Comparison of ENCODE assay signal across 25 cellular contexts in the genomic region with DNA sequence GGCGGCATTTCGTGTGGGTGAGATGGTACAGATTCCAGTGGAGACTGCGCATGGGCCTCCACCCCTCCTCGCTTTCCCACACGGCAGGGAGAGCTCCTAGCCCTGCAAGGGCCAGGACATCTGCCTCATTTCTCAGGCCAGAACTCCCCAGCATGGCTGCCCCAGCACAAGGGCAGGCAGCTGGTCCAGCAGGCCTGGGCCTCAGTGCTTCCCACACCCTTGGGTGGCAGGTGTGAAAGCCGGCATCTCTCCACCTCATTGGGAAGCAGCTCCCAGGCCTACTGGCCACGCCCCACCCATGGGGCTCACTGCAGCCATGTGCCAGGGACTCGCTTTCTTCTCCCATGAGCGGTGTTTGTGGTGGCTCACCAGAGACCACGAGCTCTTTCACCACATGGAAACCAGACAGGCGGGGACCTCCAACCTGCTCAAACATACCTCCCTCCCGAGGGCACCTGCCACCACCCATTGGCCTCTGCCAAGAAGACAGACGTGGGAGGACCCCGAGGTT.
"Had no signal": no experiment of that assay in that cellular context is flagged by ENCODE, and none has a peak within 500 bp of the region (broad histone marks: within the 10 kb centered on the region; RNA-seq: fewer than 3 reads in every experiment).

No MANE protein-coding gene starts in this region.

- ATAC-seq: activated T-helper 17 cell treated with anti-CD3 and anti-CD28 coated beads, Interleukin-2, amount 50 U/mL, for 72 hours; Panc1 had no signal

- H3K27me3 ChIP-seq: MG63, SJCRH30 had no signal

- FAIRE-seq: astrocyte had no signal

- H3K9ac ChIP-seq: SK-N-SH had no signal

- H3K9me3 ChIP-seq: MG63, SJCRH30, SK-N-SH had no signal

- H3K4me2 ChIP-seq: SK-N-SH had no signal

- H3K27ac ChIP-seq: SJCRH30, VCaP had no signal

- H3K4me3 ChIP-seq: MG63, SJCRH30 had no signal

- H3K36me3 ChIP-seq: MG63, SJCRH30 had no signal

- DNase-seq: activated CD4-positive, alpha-beta memory T cell treated with anti-CD3 and anti-CD28 coated beads for 36 hours; activated CD4-positive, alpha-beta T cell treated with anti-CD3 and anti-CD28 coated beads, Interleukin-2, amount 10 ng/mL, durations not matched to agents 7 days and 5 days; activated CD4-positive, CD25-positive, alpha-beta regulatory T cell; activated CD8-positive, alpha-beta memory T cell treated with anti-CD3 and anti-CD28 coated beads for 24 hours; activated gamma-delta T cell; activated naive CD4-positive, alpha-beta T cell treated with anti-CD3 and anti-CD28 coated beads for 36 hours; activated T-cell treated with anti-CD3 and anti-CD28 coated beads, Interleukin-2, amount 50 U/mL, for 48 hours; amygdala; MG63; NCI-H1048; NCI-H146; NCI-H187 treated with DMSO at 0.1 percent for 48 hours; NCI-H2081 treated with DMSO at 0.1 percent for 48 hours; NCI-H226; NCI-H82; OCI-M1; Right ventricle myocardium superior; RPMI8226; SJCRH30; SK-N-SH; T-helper 1 cell had no signal
